ENCODE assay signal across 1 cellular context in the genomic region with DNA sequence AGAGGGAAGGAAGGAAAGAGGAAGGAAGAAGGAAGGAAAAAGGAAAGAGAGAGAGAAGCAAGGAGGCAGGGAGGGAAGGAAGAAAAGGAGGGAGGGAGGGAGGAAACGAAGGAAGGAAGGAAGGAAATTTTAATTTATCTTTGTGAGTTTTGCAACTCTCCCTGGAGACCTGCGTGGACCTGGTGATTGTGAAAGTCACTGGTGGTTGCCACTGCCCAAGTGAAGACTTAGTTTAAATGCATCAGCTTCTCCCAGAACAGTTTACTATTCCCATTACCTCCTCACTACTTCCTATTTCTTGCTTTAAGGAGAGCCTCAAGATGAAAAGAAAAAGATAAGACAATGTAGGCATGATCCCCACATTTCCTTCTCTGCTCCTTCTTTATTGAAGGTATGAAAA.
TF ChIP-seq lines count a peak whose summit lies in the region.

No MANE protein-coding gene starts in this region.

TF ChIP-seq in H1, 55 proteins besides CTCF, POLR2A, EP300 and RAD21:
- TF ChIP-seq HDAC6 (IDR thresholded peaks at IDR 0.05; ENCODE audit: low read depth, low read length) (no peak), MAX (IDR thresholded peaks at IDR 0.05) (no peak), RNF2 (IDR thresholded peaks at IDR 0.05; ENCODE audit: borderline replicate concordance, low read depth, low read length, missing control alignments, poor library complexity, severe bottlenecking) (no peak), KDM5A (IDR thresholded peaks at IDR 0.05; ENCODE audit: low read length) (no peak), KDM4A (IDR thresholded peaks at IDR 0.05; ENCODE audit: low read depth, low read length, severe bottlenecking) (no peak), EZH2 (IDR thresholded peaks at IDR 0.05; ENCODE audit: low read depth, low read length, severe bottlenecking) (no peak), PHF8 (conservative IDR thresholded peaks at IDR 0.05; ENCODE audit: low read depth, low read length) (no peak), SUZ12 (IDR thresholded peaks at IDR 0.05; ENCODE audit: low read length) (no peak), ASH2L (IDR thresholded peaks at IDR 0.05; ENCODE audit: low read length) (no peak), CEBPB (IDR thresholded peaks at IDR 0.05; ENCODE audit: low read depth, low read length) (no peak), EGR1 (IDR thresholded peaks at IDR 0.05; ENCODE audit: borderline replicate concordance, low read depth, low read length) (no peak), SIX5 (IDR thresholded peaks at IDR 0.05; ENCODE audit: low read depth, low read length) (no peak), SRF (IDR thresholded peaks at IDR 0.05; ENCODE audit: low read depth, low read length) (no peak), NANOG (IDR thresholded peaks at IDR 0.05; ENCODE audit: insufficient read depth, low read depth, low read length, poor library complexity, severe bottlenecking) (no peak), TBP (IDR thresholded peaks at IDR 0.05; ENCODE audit: low read depth, low read length) (no peak), CREB1 (IDR thresholded peaks at IDR 0.05) (no peak)
